10 cellular contexts compared by ENCODE assay signal in the genomic region with DNA sequence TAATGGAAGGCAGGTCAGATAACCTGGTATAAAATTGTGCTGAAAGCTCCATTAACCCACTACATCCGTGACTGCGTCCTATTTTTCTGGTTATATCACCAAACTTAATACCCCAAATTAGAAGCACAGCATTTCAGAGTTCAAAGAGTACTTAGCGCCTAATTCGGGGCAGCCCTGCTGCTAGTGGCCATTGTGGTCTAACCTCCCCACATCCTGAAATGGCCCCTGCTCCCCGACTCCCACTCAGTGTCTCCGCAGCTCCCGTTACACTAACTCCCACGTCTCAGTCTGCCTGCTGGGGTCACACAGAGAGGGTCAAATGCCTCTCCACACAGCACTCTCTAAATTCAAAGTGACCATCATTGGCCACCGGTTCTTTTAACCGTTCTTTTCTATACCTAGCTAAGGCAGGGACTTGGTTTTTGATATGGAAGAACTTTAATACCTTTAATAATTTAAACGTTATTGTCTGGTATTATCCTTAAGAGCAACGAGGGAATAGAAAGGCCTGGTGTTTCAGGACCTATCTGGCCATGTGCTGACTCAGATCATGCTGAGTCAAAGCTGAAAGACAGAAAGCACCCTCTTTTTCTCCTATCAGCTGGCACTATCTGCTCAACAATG.
DNase-seq lines count a peak whose midpoint lies in the region; ATAC-seq, FAIRE-seq and TF ChIP-seq lines count a peak whose summit lies in the region.
"Had no signal": no experiment of that assay in that cellular context is flagged by ENCODE, and none has a peak within 500 bp of the region (broad histone marks: within the 10 kb centered on the region; RNA-seq: fewer than 3 reads in every experiment).

No MANE protein-coding gene starts in this region.

- peak overlapping the region; percentile 47 for H3K27ac Mint-ChIP-seq in CD8-positive, alpha-beta T cell

- POLR2A ChIA-PET in CD8-positive, alpha-beta T cell (lab: Charles Lee): interaction anchor here (0.6 kb wide), 1 partner anchor 10 kb away, joined by 3 read pairs; no protein-coding TSS in a partner anchor

- H3K27ac ChIP-seq in CD8-positive, alpha-beta T cell (ENCODE audit: low read depth, low read length): no peak overlapping the region
- H3K27ac ChIP-seq: gastroesophageal sphincter, WERI-Rb-1 had no signal

- no peaks in the 10 kb centered on the region for H3K27me3 ChIP-seq in CD8-positive, alpha-beta T cell (ENCODE audit: insufficient read depth, low read length)
- H3K27me3 ChIP-seq: gastroesophageal sphincter had no signal

- H3K4me1 ChIP-seq in CD8-positive, alpha-beta T cell (ENCODE audit: insufficient read depth, low read length): no peaks in the 10 kb centered on the region

- peaks cover 15% of the 10 kb centered on the region for H3K4me1 Mint-ChIP-seq in CD8-positive, alpha-beta T cell (ENCODE audit: low read depth)

- no peak for TF ChIP-seq CTCF in CD8-positive, alpha-beta T cell (IDR thresholded peaks at IDR 0.05)
- TF ChIP-seq CTCF in epithelial cell of esophagus (IDR thresholded peaks at IDR 0.05; ENCODE audit: insufficient read depth, low read depth, low read length, missing control alignments): no peak
- TF ChIP-seq CTCF in D721Med (IDR thresholded peaks at IDR 0.05; ENCODE audit: insufficient read depth, missing control alignments): no peak

- intact Hi-C loops in CD8-positive, alpha-beta T cell (cut with DNase I, micrococcal nuclease): no loop called here
- intact Hi-C loops in left ventricle myocardium superior (cut with micrococcal nuclease): no loop called here

- no peak for FAIRE-seq in D721Med (lab: Jason Lieb, UNC)

- DNase-seq in CD8-positive, alpha-beta T cell: no peak
- peak; percentile 20 for DNase-seq in epithelial cell of esophagus (ENCODE audit: low read depth)
- no peak for DNase-seq in left ventricle myocardium superior
- no peak for DNase-seq in D721Med (ENCODE audit: insufficient read length, low spot score)
- no peak for DNase-seq in NCI-H2081 treated with DMSO at 0.1 percent for 48 hours (lab: John Stamatoyannopoulos, UW)
- DNase-seq in inferior parietal cortex (ENCODE audit: extremely low spot score): no peak
- DNase-seq: WERI-Rb-1 had no signal

- no peak overlapping the region for H3K4me3 Mint-ChIP-seq in CD8-positive, alpha-beta T cell

- no peak overlapping the region for H3K4me3 ChIP-seq in CD8-positive, alpha-beta T cell (ENCODE audit: low read depth, low read length)
- H3K4me3 ChIP-seq in epithelial cell of esophagus (ENCODE audit: low read length): no peak overlapping the region
- H3K4me3 ChIP-seq: gastroesophageal sphincter had no signal

- no peaks in the 10 kb centered on the region for H3K27me3 Mint-ChIP-seq in CD8-positive, alpha-beta T cell (ENCODE audit: low read depth)

- CTCF ChIA-PET in CD8-positive, alpha-beta T cell (lab: Charles Lee): interaction anchor here (1.0 to 1.4 kb wide), 3 partner anchors 9 to 11 kb away, joined by 3 to 4 read pairs (median 3); no protein-coding TSS in a partner anchor

- H3K9me3 Mint-ChIP-seq in CD8-positive, alpha-beta T cell: no peaks in the 10 kb centered on the region

- no peak for ATAC-seq in CD8-positive, alpha-beta T cell
- ATAC-seq in GM19351 (IDR thresholded peaks at IDR 0.05; ENCODE audit: unreplicated experiment) (peak; percentile 77), HG03432 (IDR thresholded peaks at IDR 0.05; ENCODE audit: unreplicated experiment) (peak; percentile 87), left ventricle myocardium superior (no peak)
- ATAC-seq: gastroesophageal sphincter had no signal

- peaks cover 28% of the 10 kb centered on the region for H3K36me3 ChIP-seq in CD8-positive, alpha-beta T cell (ENCODE audit: insufficient read depth, low read length)

- H3K9me3 ChIP-seq in CD8-positive, alpha-beta T cell (ENCODE audit: low read length): no peaks in the 10 kb centered on the region
- H3K9me3 ChIP-seq: gastroesophageal sphincter had no signal

- H3K36me3 Mint-ChIP-seq in CD8-positive, alpha-beta T cell: peaks cover 71% of the 10 kb centered on the region

Comparison
In these comparisons a context has a peak if more than half of its experiments do, and no peak if none do; other contexts are left out.
1. ATAC-seq: peak in GM19351 (single experiment) and HG03432 (single experiment); none in CD8-positive, alpha-beta T cell (single experiment) and left ventricle myocardium superior (single experiment).